Comparison of ENCODE assay signal across 8 cellular contexts in the genomic region with DNA sequence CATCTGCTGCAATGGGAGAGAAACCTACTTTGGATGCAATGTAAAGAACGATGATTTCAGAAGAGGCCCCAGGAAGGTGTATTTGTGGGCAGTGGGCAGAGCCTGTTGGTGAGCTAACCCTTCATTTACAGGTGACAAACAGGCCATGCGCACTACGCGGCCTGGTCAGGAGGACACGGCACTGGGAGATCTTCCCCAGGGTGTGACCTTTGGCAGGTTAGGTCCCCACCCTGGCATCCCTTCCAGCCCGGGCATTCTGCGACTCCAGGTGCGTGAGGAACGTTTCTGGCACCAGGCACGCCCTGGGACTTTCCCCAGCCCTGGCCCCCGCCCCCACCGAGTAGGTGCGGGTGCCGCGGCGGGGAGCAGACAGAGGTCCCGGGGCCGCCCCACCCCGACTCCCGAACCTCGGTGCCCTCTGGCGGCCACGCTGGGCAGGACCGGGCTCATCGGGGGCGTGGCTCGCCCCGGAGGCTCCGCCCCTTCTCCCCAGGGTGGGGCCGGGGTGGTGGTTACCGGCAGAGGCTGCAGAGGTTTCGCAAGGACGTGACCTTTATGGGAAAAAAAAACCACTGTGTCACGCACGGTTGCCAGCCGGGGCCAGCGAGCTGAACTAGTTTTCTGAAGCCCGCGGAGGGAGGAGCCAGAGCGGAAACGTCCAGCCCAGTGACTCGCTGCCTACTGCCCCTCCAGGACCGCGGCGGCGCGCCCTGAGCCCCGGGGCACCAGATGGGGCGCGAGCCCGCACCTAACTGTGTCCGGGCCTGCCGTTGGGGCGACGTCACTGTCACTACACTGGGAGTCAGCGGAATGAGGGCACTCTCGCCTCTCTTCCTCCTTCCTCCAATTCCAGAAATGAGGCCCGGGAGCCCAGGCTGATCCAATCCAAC. TPM values are rescaled to one million over a fixed set of nuclear protein-coding genes. Genes with fewer than 3 reads are reported as not detected.
DNase-seq lines count a peak whose midpoint lies in the region; ATAC-seq and TF ChIP-seq lines count a peak whose summit lies in the region.

No MANE protein-coding gene starts in this region.

- no peaks in the 10 kb centered on the region for H3K9me3 Mint-ChIP-seq in activated T-helper 1 cell treated with anti-CD3 and anti-CD28 coated beads, Interleukin-12 subunit alpha, Interleukin-12 subunit beta, Interleukin-2, Interleukin-4 antibody, amounts not matched to agents 30 ng/mL and 10 ng/mL and 1 ng/mL, durations not matched to agents 14 hours and 24 hours and 36 hours
- H3K9me3 Mint-ChIP-seq in neural crest cell, result peaks cover 3% of the 10 kb centered on the region

- peaks cover 18% of the 10 kb centered on the region for H3K4me1 Mint-ChIP-seq in activated T-helper 1 cell treated with anti-CD3 and anti-CD28 coated beads, Interleukin-12 subunit alpha, Interleukin-12 subunit beta, Interleukin-2, Interleukin-4 antibody, amounts not matched to agents 30 ng/mL and 10 ng/mL and 1 ng/mL, durations not matched to agents 14 hours and 24 hours and 36 hours (ENCODE audit: low read depth)
- peaks cover 23% of the 10 kb centered on the region for H3K4me1 Mint-ChIP-seq in neural crest cell

- no peak overlapping the region for H3K27ac ChIP-seq in BLaER1
- H3K27ac ChIP-seq in stomach smooth muscle (ENCODE audit: low read length), result peak overlapping the region; percentile 31

- peaks cover 26% of the 10 kb centered on the region for H3K4me1 ChIP-seq in BLaER1
- H3K4me1 ChIP-seq in stomach smooth muscle (ENCODE audit: control insufficient read depth, insufficient read depth, low read length), result peaks cover 5% of the 10 kb centered on the region

- H3K27me3 Mint-ChIP-seq in activated T-helper 1 cell treated with anti-CD3 and anti-CD28 coated beads, Interleukin-12 subunit alpha, Interleukin-12 subunit beta, Interleukin-2, Interleukin-4 antibody, amounts not matched to agents 30 ng/mL and 10 ng/mL and 1 ng/mL, durations not matched to agents 14 hours and 24 hours and 36 hours (ENCODE audit: insufficient read depth), result no peaks in the 10 kb centered on the region
- H3K27me3 Mint-ChIP-seq in neural crest cell (ENCODE audit: low read depth), result no peaks in the 10 kb centered on the region

- intact Hi-C loops in activated T-helper 1 cell treated with anti-CD3 and anti-CD28 coated beads, Interleukin-12 subunit alpha, Interleukin-12 subunit beta, Interleukin-2, Interleukin-4 antibody, amounts not matched to agents 30 ng/mL and 10 ng/mL and 1 ng/mL, durations not matched to agents 14 hours and 24 hours and 36 hours (cut with micrococcal nuclease), result loop anchor here (1.0 to 10.0 kb wide), 12 partner anchors 37 to 480 kb away; a partner anchor contains a TSS

- no peaks in the 10 kb centered on the region for H3K36me3 Mint-ChIP-seq in activated T-helper 1 cell treated with anti-CD3 and anti-CD28 coated beads, Interleukin-12 subunit alpha, Interleukin-12 subunit beta, Interleukin-2, Interleukin-4 antibody, amounts not matched to agents 30 ng/mL and 10 ng/mL and 1 ng/mL, durations not matched to agents 14 hours and 24 hours and 36 hours (ENCODE audit: low read depth)
- H3K36me3 Mint-ChIP-seq in neural crest cell (ENCODE audit: low read depth), result no peaks in the 10 kb centered on the region

- H3K36me3 ChIP-seq in BLaER1 (no peaks in the 10 kb centered on the region), stomach smooth muscle (ENCODE audit: control insufficient read depth in 2 of 2, insufficient read depth in 2 of 2, low read length in 2 of 2) (no peaks in the 10 kb centered on the region)

- H3K4me2 ChIP-seq in BLaER1, result peak overlapping the region; percentile 65

- H3K9me3 ChIP-seq in BLaER1 (no peaks in the 10 kb centered on the region), stomach smooth muscle (ENCODE audit: control insufficient read depth in 2 of 2, low read length in 2 of 2) (no peaks in the 10 kb centered on the region)

- DNase-seq in OCI-M1 (lab: John Stamatoyannopoulos, UW) (peak; percentile 95), fibroblast of pulmonary artery (ENCODE audit: low read depth) (peak; percentile 89), neural crest cell (ENCODE audit: low read depth, low spot score) (peak; percentile 54)
- DNase-seq in activated T-helper 1 cell treated with anti-CD3 and anti-CD28 coated beads, Interleukin-12 subunit alpha, Interleukin-12 subunit beta, Interleukin-2, Interleukin-4 antibody, amounts not matched to agents 30 ng/mL and 10 ng/mL and 1 ng/mL, durations not matched to agents 14 hours and 24 hours and 36 hours (ENCODE audit: low spot score), result peak; percentile 87

- H3K4me3 ChIP-seq in BLaER1 (peak overlapping the region; percentile 61), fibroblast of pulmonary artery (replicated peaks; ENCODE audit: low read depth, low read length) (peak overlapping the region; percentile 29), stomach smooth muscle (ENCODE audit: low read length in 2 of 2) (peak overlapping the region; percentile 63 to 69)

- ATAC-seq in GM19025 (IDR thresholded peaks at IDR 0.05; ENCODE audit: low read depth, unreplicated experiment) (peak; percentile 80), HG03280 (IDR thresholded peaks at IDR 0.05; ENCODE audit: unreplicated experiment) (peak; percentile 88)

- no peaks in the 10 kb centered on the region for H3K27me3 ChIP-seq in BLaER1
- no peaks in the 10 kb centered on the region for H3K27me3 ChIP-seq in stomach smooth muscle (ENCODE audit: control insufficient read depth in 1 of 2, insufficient read depth in 2 of 2, low read length in 2 of 2)

- TF ChIP-seq CTCF in fibroblast of pulmonary artery (IDR thresholded peaks at IDR 0.05; ENCODE audit: low read length, missing control alignments) (peak; percentile 24), neural crest cell (conservative IDR thresholded peaks at IDR 0.05) (peak; percentile 70)

- H3K27ac Mint-ChIP-seq in activated T-helper 1 cell treated with anti-CD3 and anti-CD28 coated beads, Interleukin-12 subunit alpha, Interleukin-12 subunit beta, Interleukin-2, Interleukin-4 antibody, amounts not matched to agents 30 ng/mL and 10 ng/mL and 1 ng/mL, durations not matched to agents 14 hours and 24 hours and 36 hours, result peak overlapping the region; percentile 85
- peak overlapping the region; percentile 62 for H3K27ac Mint-ChIP-seq in neural crest cell (ENCODE audit: unreplicated experiment)

- H3K9ac ChIP-seq in BLaER1 (peak overlapping the region; percentile 32; the same call in 1 of the 2 replicates), stomach smooth muscle (ENCODE audit: low read length in 2 of 2) (peak overlapping the region; percentile 51 to 77)

- H3K4me3 Mint-ChIP-seq in activated T-helper 1 cell treated with anti-CD3 and anti-CD28 coated beads, Interleukin-12 subunit alpha, Interleukin-12 subunit beta, Interleukin-2, Interleukin-4 antibody, amounts not matched to agents 30 ng/mL and 10 ng/mL and 1 ng/mL, durations not matched to agents 14 hours and 24 hours and 36 hours, result peak overlapping the region; percentile 73
- H3K4me3 Mint-ChIP-seq in neural crest cell, result peak overlapping the region; percentile 72

- H4K20me1 ChIP-seq in BLaER1, result no peaks in the 10 kb centered on the region

RNA-seq across cellular contexts. Expression of a gene that starts 5.0 kb away (rescaled TPM):
- total RNA-seq in activated T-helper 1 cell treated with anti-CD3 and anti-CD28 coated beads, Interleukin-12 subunit alpha, Interleukin-12 subunit beta, Interleukin-2, Interleukin-4 antibody, amounts not matched to agents 30 ng/mL and 10 ng/mL and 1 ng/mL, durations not matched to agents 14 hours and 24 hours and 36 hours, result not detected in 2 replicates
- total RNA-seq in neural crest cell, result 0.12 TPM in 1 of 2 replicates, not detected in the other
